In genomic region chr10:72364239-72364777, GRCh38 we compare ENCODE assay signal across 8 cellular contexts. TPM values are rescaled to one million over a fixed set of nuclear protein-coding genes. Genes with fewer than 3 reads are reported as not detected.
A peak's percentile ranks its signal among the peaks of the same experiment; 100 is the strongest.
DNase-seq lines count a peak whose midpoint lies in the region; ATAC-seq and TF ChIP-seq lines count a peak whose summit lies in the region.

No MANE protein-coding gene starts in this region.

- H3K4me3 Mint-ChIP-seq in chondrocyte (ENCODE audit: unreplicated experiment) = peak overlapping the region; percentile 61

- H3K4me3 ChIP-seq in AG10803 (ENCODE audit: low read length) = no peak overlapping the region

- H3K36me3 Mint-ChIP-seq in chondrocyte (ENCODE audit: low read depth) = peaks cover 4% of the 10 kb centered on the region

- H3K27ac Mint-ChIP-seq in chondrocyte (ENCODE audit: unreplicated experiment) = peak overlapping the region; percentile 93

- H3K4me1 Mint-ChIP-seq in chondrocyte (ENCODE audit: low read depth) = peaks cover 14% of the 10 kb centered on the region

- H3K9me3 Mint-ChIP-seq in chondrocyte (ENCODE audit: low read depth) = no peaks in the 10 kb centered on the region

- no peaks in the 10 kb centered on the region for H3K27me3 Mint-ChIP-seq in chondrocyte (ENCODE audit: low read depth)

- peak; percentile 95 for TF ChIP-seq CTCF in AG10803 (conservative IDR thresholded peaks at IDR 0.05; ENCODE audit: low read length)
- TF ChIP-seq CTCF in chondrocyte (IDR thresholded peaks at IDR 0.05) = peak; percentile 98

- DNase-seq in AG10803 (ENCODE audit: low read depth) (peak; percentile 93), NCI-H510A treated with DMSO at 0.1 percent for 48 hours (lab: John Stamatoyannopoulos, UW) (peak; percentile 89), chondrocyte (ENCODE audit: low spot score) (peak; percentile 82), left lobe of liver (ENCODE audit: low spot score) (peak; percentile 81)
- DNase-seq in activated CD4-positive, alpha-beta T cell treated with anti-CD3 and anti-CD28 coated beads for 1 hour = peak; percentile 73
- peak; percentile 76 for DNase-seq in stimulated activated CD4-positive, alpha-beta T cell treated with anti-CD3 and anti-CD28 coated beads, Interleukin-2, amount 100 ng/mL, for 4 hours (ENCODE audit: low read depth)

- ATAC-seq in GM18873 (IDR thresholded peaks at IDR 0.05; ENCODE audit: low FRiP score, unreplicated experiment) = peak; percentile 81
- peak; percentile 85 for ATAC-seq in HG03432 (IDR thresholded peaks at IDR 0.05; ENCODE audit: unreplicated experiment)
- peak; percentile 89 for ATAC-seq in left lobe of liver

RNA-seq across cellular contexts. Expression of gene DNAJB12, which starts 9.6 kb away (rescaled TPM):
- total RNA-seq in chondrocyte (27.3 to 29.8 TPM (median 28.7 TPM) in 3 replicates), left lobe of liver (20.4 TPM)
